Comparison of ENCODE assay signal across 1 cellular context in genomic region chr17:54353789-54354525, GRCh38.
TF ChIP-seq lines count a peak whose summit lies in the region.

No MANE protein-coding gene starts in this region.

TF ChIP-seq in GM23338, 12 proteins besides CTCF, POLR2A, EP300 and RAD21 (continued from another document):
- TF ChIP-seq ZNF462 (CRISPR knock-in tag; IDR thresholded peaks at IDR 0.05) (no peak), ZNF331 (CRISPR knock-in tag; IDR thresholded peaks at IDR 0.05; ENCODE audit: low read depth) (no peak), EZH2 (IDR thresholded peaks at IDR 0.05; ENCODE audit: low read depth, unreplicated experiment) (no peak), ZNF114 (CRISPR knock-in tag; IDR thresholded peaks at IDR 0.05) (no peak), POLR2AphosphoS5 (IDR thresholded peaks at IDR 0.05; ENCODE audit: low read depth) (no peak), EZH2phosphoT487 (IDR thresholded peaks at IDR 0.05; ENCODE audit: unreplicated experiment) (no peak), CREB1 (CRISPR knock-in tag; IDR thresholded peaks at IDR 0.05; ENCODE audit: low read depth) (no peak)
- TF ChIP-seq, protein P1, sequence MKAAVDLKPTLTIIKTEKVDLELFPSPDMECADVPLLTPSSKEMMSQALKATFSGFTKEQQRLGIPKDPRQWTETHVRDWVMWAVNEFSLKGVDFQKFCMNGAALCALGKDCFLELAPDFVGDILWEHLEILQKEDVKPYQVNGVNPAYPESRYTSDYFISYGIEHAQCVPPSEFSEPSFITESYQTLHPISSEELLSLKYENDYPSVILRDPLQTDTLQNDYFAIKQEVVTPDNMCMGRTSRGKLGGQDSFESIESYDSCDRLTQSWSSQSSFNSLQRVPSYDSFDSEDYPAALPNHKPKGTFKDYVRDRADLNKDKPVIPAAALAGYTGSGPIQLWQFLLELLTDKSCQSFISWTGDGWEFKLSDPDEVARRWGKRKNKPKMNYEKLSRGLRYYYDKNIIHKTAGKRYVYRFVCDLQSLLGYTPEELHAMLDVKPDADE (IDR thresholded peaks at IDR 0.05) = no peak
